ENCODE assay signal across 12 cellular contexts in the genomic region with DNA sequence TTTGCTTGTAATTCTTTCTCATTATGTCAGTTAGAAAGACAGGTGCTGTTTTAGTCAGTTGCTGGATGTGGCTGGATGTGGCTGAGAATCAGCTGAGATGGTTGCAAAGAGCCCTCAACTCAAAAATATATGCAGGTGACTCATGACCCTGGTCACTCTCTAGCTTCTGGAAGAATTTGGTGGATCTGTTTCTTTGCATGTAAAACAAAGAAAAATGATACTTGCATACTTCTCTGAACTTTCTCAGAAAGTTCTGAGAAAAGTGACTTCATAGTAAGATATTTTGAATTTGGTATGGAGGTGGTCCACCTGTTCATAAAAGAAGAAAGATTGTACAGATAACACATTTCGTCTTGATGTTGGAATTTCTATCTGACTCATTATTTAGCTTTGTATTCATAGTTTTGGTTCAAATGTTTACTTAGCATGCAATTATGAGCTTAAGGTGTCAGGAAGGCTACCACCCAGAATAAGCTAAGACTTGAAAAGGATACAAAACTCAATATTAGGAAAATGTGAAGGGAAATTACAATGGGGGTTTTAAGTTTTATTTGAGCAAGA.
A peak's percentile ranks its signal among the peaks of the same experiment; 100 is the strongest.
DNase-seq lines count a peak whose midpoint lies in the region; ATAC-seq, FAIRE-seq and TF ChIP-seq lines count a peak whose summit lies in the region.
"Had no signal": no experiment of that assay in that cellular context is flagged by ENCODE, and none has a peak within 500 bp of the region (broad histone marks: within the 10 kb centered on the region; RNA-seq: fewer than 3 reads in every experiment).

No MANE protein-coding gene starts in this region.

- TF ChIP-seq POLR2A in GM12878 (IDR thresholded peaks at IDR 0.05; ENCODE audit: low read depth, low read length): no peak

- H3K9me3 ChIP-seq in GM12878 (replicated peaks; ENCODE audit: control insufficient read depth, insufficient read depth, low read length) (no peaks in the 10 kb centered on the region), HAP-1 (no peaks in the 10 kb centered on the region)

- no peaks in the 10 kb centered on the region for H3K36me3 ChIP-seq in GM12878 (ENCODE audit: control insufficient read depth in 2 of 2, insufficient read depth in 2 of 2, low read length in 1 of 2)
- no peaks in the 10 kb centered on the region for H3K36me3 ChIP-seq in HAP-1 (replicated peaks)
- H3K36me3 ChIP-seq: heart right ventricle had no signal

- H3K4me3 ChIP-seq in GM12878 (no peak overlapping the region), HAP-1 (no peak overlapping the region)
- H3K4me3 ChIP-seq: heart right ventricle, neural progenitor cell had no signal

- H2AFZ ChIP-seq in GM12878 (ENCODE audit: control insufficient read depth, low read depth, low read length): no peak overlapping the region
- H2AFZ ChIP-seq: neural progenitor cell had no signal

- peak; percentile 3 for DNase-seq in stimulated activated naive CD4-positive, alpha-beta T cell treated with Interleukin-2 at 50 U/mL for 16 hours (lab: John Stamatoyannopoulos, UW)
- DNase-seq in stimulated activated naive CD4-positive, alpha-beta T cell (lab: John Stamatoyannopoulos, UW): no peak
- DNase-seq in LHCN-M2 (ENCODE audit: low read depth): peak; percentile 68
- no peak for DNase-seq in GM12878 (ENCODE audit: low read depth, low spot score)
- DNase-seq in hypothalamus (lab: John Stamatoyannopoulos, UW): no peak
- no peak for DNase-seq in HAP-1 (ENCODE audit: low spot score in 2 of 2)
- DNase-seq in posterior vena cava (ENCODE audit: low spot score): no peak
- DNase-seq: heart right ventricle, MV-4-11, NCI-H2227 treated with DMSO at 0.1 percent for 48 hours had no signal

- no peak for TF ChIP-seq CTCF in GM12878 (IDR thresholded peaks at IDR 0.05 in 2 of 3, conservative IDR thresholded peaks at IDR 0.05 in 1 of 3; ENCODE audit: control insufficient read depth in 2 of 3, extremely low read depth in 1 of 3, insufficient read depth in 1 of 3, low read depth in 3 of 3, low read length in 3 of 3)

- CTCF ChIA-PET in GM12878 (lab: Yijun Ruan, JAX): interaction anchor here (0.8 to 8.0 kb wide), 13 partner anchors 8 to 562 kb away, joined by 3 to 97 read pairs (median 3); no protein-coding TSS in a partner anchor

- in situ Hi-C loops in GM12878 (cut with MboI): no loop called here
- in situ Hi-C loops in HAP-1 (cut with MboI; ENCODE audit: low sequenced_read_pairs): no loop called here

- H3K79me2 ChIP-seq in GM12878 (ENCODE audit: control insufficient read depth, insufficient read depth, low read length): no peaks in the 10 kb centered on the region

- TF ChIP-seq EP300 in GM12878 (IDR thresholded peaks at IDR 0.05; ENCODE audit: borderline replicate concordance in 1 of 2, control insufficient read depth in 1 of 2, low read depth in 2 of 2, low read length in 2 of 2): peak in 1 of 2 experiments; percentile 42; a peak in 1 of 4 replicates

- RAD21 ChIA-PET in GM12878 (lab: Charles Lee; ENCODE audit: unreplicated experiment): interaction anchor here (0.7 to 7.3 kb wide), 19 partner anchors 8 to 581 kb away, joined by 3 to 68 read pairs (median 5); partner anchors contain the start of gene TNFAIP3

- 0% methylated on average over 1 of the region's 1 CpG for WGBS in GM12878 (ENCODE audit: insufficient coverage, insufficient replicate concordance, low lambda C conversion rate, missing lambda C conversion rate)

- intact Hi-C loops in GM12878 (cut with micrococcal nuclease; ENCODE audit: unreplicated experiment) (no loop called here), posterior vena cava (cut with DNase I) (no loop called here)

- H3K4me1 ChIP-seq in GM12878 (ENCODE audit: control insufficient read depth, insufficient read depth, low read length) (no peaks in the 10 kb centered on the region), HAP-1 (peaks cover 38% of the 10 kb centered on the region)

- no peak for TF ChIP-seq RAD21 in GM12878 (IDR thresholded peaks at IDR 0.05; ENCODE audit: insufficient read depth, low read depth, low read length)

- no TSS peak for BruUV-seq in GM12878 (replicated peaks; lab: Mats Ljungman, UMichigan)

- POLR2A ChIA-PET in GM12878 (lab: Charles Lee): interaction anchor here (0.6 to 3.4 kb wide), 6 partner anchors 9 to 492 kb away, joined by 3 to 24 read pairs (median 4); no protein-coding TSS in a partner anchor

- H3K4me2 ChIP-seq in GM12878 (ENCODE audit: control insufficient read depth, insufficient read depth): no peak overlapping the region
- H3K4me2 ChIP-seq: neural progenitor cell had no signal

- SMC1A ChIA-PET in GM12878 (lab: Charles Lee; ENCODE audit: uncharacterized antibody, unreplicated experiment): interaction anchor here (0.7 to 15.0 kb wide), 22 partner anchors 9 to 569 kb away, joined by 3 to 236 read pairs (median 6); no protein-coding TSS in a partner anchor

- H3K27ac ChIP-seq in GM12878 (ENCODE audit: control insufficient read depth, insufficient read depth): no peak overlapping the region
- H3K27ac ChIP-seq: heart right ventricle, neural progenitor cell had no signal

- ATAC-seq in GM12878 (peak; percentile 46), HG02623 (IDR thresholded peaks at IDR 0.05; ENCODE audit: unreplicated experiment) (no peak)
- ATAC-seq: heart right ventricle had no signal

- no peak for FAIRE-seq in GM12878 (lab: Jason Lieb, UNC)

- H4K20me1 ChIP-seq in GM12878 (ENCODE audit: control insufficient read depth, insufficient read depth): no peaks in the 10 kb centered on the region

- H3K27me3 ChIP-seq in GM12878 (replicated peaks in 1 of 2; ENCODE audit: control insufficient read depth in 2 of 2, insufficient read depth in 2 of 2, low read length in 1 of 2) (no peaks in the 10 kb centered on the region), HAP-1 (ENCODE audit: low read depth) (no peaks in the 10 kb centered on the region)
- H3K27me3 ChIP-seq: heart right ventricle, neural progenitor cell had no signal

- H3K9ac ChIP-seq in GM12878 (ENCODE audit: control insufficient read depth, insufficient read depth, low read length): no peak overlapping the region
- H3K9ac ChIP-seq: neural progenitor cell had no signal

TF ChIP-seq in GM12878, 131 proteins besides CTCF, POLR2A, EP300 and RAD21 (continues in another document):
- TF ChIP-seq DPF2 (IDR thresholded peaks at IDR 0.05): 0 out of 2 replicates have a peak, but pooled peaks have one; percentile 25
- peak in 1 of 2 experiments; percentile 42; a peak in 1 of 4 replicates for TF ChIP-seq ETV6 (conservative IDR thresholded peaks at IDR 0.05 in 1 of 2, IDR thresholded peaks at IDR 0.05 in 1 of 2; ENCODE audit: borderline replicate concordance in 1 of 2, low read depth in 1 of 2)
- peak; percentile 11; the same call in 1 of the 2 replicates for TF ChIP-seq RAD51 (IDR thresholded peaks at IDR 0.05)
- TF ChIP-seq, protein P1, sequence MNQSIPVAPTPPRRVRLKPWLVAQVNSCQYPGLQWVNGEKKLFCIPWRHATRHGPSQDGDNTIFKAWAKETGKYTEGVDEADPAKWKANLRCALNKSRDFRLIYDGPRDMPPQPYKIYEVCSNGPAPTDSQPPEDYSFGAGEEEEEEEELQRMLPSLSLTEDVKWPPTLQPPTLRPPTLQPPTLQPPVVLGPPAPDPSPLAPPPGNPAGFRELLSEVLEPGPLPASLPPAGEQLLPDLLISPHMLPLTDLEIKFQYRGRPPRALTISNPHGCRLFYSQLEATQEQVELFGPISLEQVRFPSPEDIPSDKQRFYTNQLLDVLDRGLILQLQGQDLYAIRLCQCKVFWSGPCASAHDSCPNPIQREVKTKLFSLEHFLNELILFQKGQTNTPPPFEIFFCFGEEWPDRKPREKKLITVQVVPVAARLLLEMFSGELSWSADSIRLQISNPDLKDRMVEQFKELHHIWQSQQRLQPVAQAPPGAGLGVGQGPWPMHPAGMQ (IDR thresholded peaks at IDR 0.05; ENCODE audit: borderline replicate concordance): no peak
- TF ChIP-seq MEF2A (IDR thresholded peaks at IDR 0.05; ENCODE audit: insufficient read depth, low read depth, low read length): 0 out of 2 replicates have a peak, but pooled peaks have one; percentile 32
- TF ChIP-seq JUNB (IDR thresholded peaks at IDR 0.05): peak; percentile 79
- TF ChIP-seq NR2F1 (conservative IDR thresholded peaks at IDR 0.05): 0 out of 2 replicates have a peak, but pooled peaks have one; percentile 21
- peak; percentile 10 to 40; a peak in 1 of 4 replicates for TF ChIP-seq IKZF2 (IDR thresholded peaks at IDR 0.05)
- TF ChIP-seq CREM (IDR thresholded peaks at IDR 0.05; ENCODE audit: low read depth): peak; percentile 51; the same call in 1 of the 2 replicates
- no peak for TF ChIP-seq NFYA (IDR thresholded peaks at IDR 0.05; ENCODE audit: borderline replicate concordance, low read depth, low read length)
- TF ChIP-seq WRNIP1 (IDR thresholded peaks at IDR 0.05; ENCODE audit: borderline replicate concordance, low read depth, low read length): no peak
- TF ChIP-seq ZNF217 (IDR thresholded peaks at IDR 0.05): 0 out of 2 replicates have a peak, but pooled peaks have one; percentile 39
- TF ChIP-seq, protein P2, sequence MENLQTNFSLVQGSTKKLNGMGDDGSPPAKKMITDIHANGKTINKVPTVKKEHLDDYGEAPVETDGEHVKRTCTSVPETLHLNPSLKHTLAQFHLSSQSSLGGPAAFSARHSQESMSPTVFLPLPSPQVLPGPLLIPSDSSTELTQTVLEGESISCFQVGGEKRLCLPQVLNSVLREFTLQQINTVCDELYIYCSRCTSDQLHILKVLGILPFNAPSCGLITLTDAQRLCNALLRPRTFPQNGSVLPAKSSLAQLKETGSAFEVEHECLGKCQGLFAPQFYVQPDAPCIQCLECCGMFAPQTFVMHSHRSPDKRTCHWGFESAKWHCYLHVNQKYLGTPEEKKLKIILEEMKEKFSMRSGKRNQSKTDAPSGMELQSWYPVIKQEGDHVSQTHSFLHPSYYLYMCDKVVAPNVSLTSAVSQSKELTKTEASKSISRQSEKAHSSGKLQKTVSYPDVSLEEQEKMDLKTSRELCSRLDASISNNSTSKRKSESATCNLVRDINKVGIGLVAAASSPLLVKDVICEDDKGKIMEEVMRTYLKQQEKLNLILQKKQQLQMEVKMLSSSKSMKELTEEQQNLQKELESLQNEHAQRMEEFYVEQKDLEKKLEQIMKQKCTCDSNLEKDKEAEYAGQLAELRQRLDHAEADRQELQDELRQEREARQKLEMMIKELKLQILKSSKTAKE (IDR thresholded peaks at IDR 0.05; ENCODE audit: low read depth, poor library complexity, severe bottlenecking): peak; percentile 16
- TF ChIP-seq, protein P3, sequence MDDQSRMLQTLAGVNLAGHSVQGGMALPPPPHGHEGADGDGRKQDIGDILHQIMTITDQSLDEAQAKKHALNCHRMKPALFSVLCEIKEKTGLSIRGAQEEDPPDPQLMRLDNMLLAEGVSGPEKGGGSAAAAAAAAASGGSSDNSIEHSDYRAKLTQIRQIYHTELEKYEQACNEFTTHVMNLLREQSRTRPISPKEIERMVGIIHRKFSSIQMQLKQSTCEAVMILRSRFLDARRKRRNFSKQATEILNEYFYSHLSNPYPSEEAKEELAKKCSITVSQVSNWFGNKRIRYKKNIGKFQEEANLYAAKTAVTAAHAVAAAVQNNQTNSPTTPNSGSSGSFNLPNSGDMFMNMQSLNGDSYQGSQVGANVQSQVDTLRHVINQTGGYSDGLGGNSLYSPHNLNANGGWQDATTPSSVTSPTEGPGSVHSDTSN (IDR thresholded peaks at IDR 0.05; ENCODE audit: insufficient replicate concordance, low read depth, low read length): no peak

Comparison
In these comparisons a context has a peak if more than half of its experiments do, and no peak if none do; other contexts are left out.
1. DNase-seq: peak in stimulated activated naive CD4-positive, alpha-beta T cell treated with Interleukin-2 at 50 U/mL for 16 hours (single experiment) and LHCN-M2 (single experiment); none in stimulated activated naive CD4-positive, alpha-beta T cell (0 of 6), GM12878 (single experiment), hypothalamus (0 of 51), HAP-1 (0 of 2) and posterior vena cava (single experiment).